17 cellular contexts compared by ENCODE assay signal in genomic region chr14:103508521-103508920, GRCh38. TPM values are rescaled to one million over a fixed set of nuclear protein-coding genes. Genes with fewer than 3 reads are reported as not detected.
DNase-seq lines count a peak whose midpoint lies in the region; ATAC-seq, FAIRE-seq and TF ChIP-seq lines count a peak whose summit lies in the region.
"Had no signal": no experiment of that assay in that cellular context is flagged by ENCODE, and none has a peak within 500 bp of the region (broad histone marks: within the 10 kb centered on the region; RNA-seq: fewer than 3 reads in every experiment).

No MANE protein-coding gene starts in this region.

- H3K9me3 Mint-ChIP-seq in neural crest cell = no peaks in the 10 kb centered on the region
- H3K9me3 Mint-ChIP-seq: CD8-positive, alpha-beta memory T cell had no signal

- H3K36me3 ChIP-seq in HepG2 (replicated peaks in 1 of 2; ENCODE audit: control insufficient read depth in 1 of 2, insufficient read depth in 2 of 2, low read length in 2 of 2) (peaks cover 12 to 24% of the 10 kb centered on the region in 2 experiments), right lobe of liver (peaks cover 0 to 21% (median 7%) of the 10 kb centered on the region in 4 donors), adrenal gland (replicated peaks in 1 of 2) (peaks cover 0 to 33% of the 10 kb centered on the region in 2 donors), aorta (ENCODE audit: control insufficient read depth in 1 of 2, insufficient read depth in 2 of 2, low read length in 1 of 2) (peaks cover 3 to 5% of the 10 kb centered on the region in 2 donors)

- H3K9me3 ChIP-seq in HepG2 (ENCODE audit: low read length) (no peaks in the 10 kb centered on the region), right lobe of liver (no peaks in the 10 kb centered on the region), adrenal gland (replicated peaks in 1 of 3) (no peaks in the 10 kb centered on the region), aorta (ENCODE audit: control insufficient read depth, low read length) (no peaks in the 10 kb centered on the region)
- H3K9me3 ChIP-seq: MG63 had no signal

- H3K27ac ChIP-seq in HepG2 (ENCODE audit: extremely low read length, insufficient read depth, low read length) (peak overlapping the region; percentile 22), right lobe of liver (no peak overlapping the region), adrenal gland (peak overlapping the region in 4 of 5 donors; percentile 18 to 62 (median 44)), aorta (ENCODE audit: low read depth in 1 of 2, low read length in 2 of 2) (no peak overlapping the region)

- in situ Hi-C loops in HepG2 (cut with HindIII; ENCODE audit: extremely low pct_ligation_motif_present, low pct_unique_long_range_greater_than_20kb) = no loop called here

- peak overlapping the region; percentile 33 for H3K4me3 Mint-ChIP-seq in neural crest cell
- H3K4me3 Mint-ChIP-seq: CD8-positive, alpha-beta memory T cell had no signal

- H3K4me1 Mint-ChIP-seq in neural crest cell = no peaks in the 10 kb centered on the region

- peaks cover 25% of the 10 kb centered on the region for H3K4me1 ChIP-seq in HepG2 (ENCODE audit: insufficient read depth, low read length)
- peaks cover 0 to 4% (median 0%) of the 10 kb centered on the region in 4 donors for H3K4me1 ChIP-seq in right lobe of liver
- peaks cover 18 to 29% of the 10 kb centered on the region in 2 donors for H3K4me1 ChIP-seq in adrenal gland (replicated peaks in 1 of 2)
- no peaks in the 10 kb centered on the region for H3K4me1 ChIP-seq in aorta (ENCODE audit: control insufficient read depth in 1 of 2, insufficient read depth in 2 of 2, low read length in 2 of 2)

- DNase-seq in HepG2 (ENCODE audit: low spot score) (no peak), right lobe of liver (no peak), adrenal gland (peak in 2 of 7 donors; percentile 13 to 14), neural crest cell (ENCODE audit: low read depth, low spot score) (no peak), aorta (peak; percentile 9 to 57), A172 (ENCODE audit: low spot score) (no peak), GOT3 (lab: John Stamatoyannopoulos, UW) (no peak), putamen (ENCODE audit: low spot score) (no peak)
- DNase-seq: CD8-positive, alpha-beta memory T cell; DND-41; GF-D8; MG63; NCI-H1105 treated with DMSO at 0.1 percent for 48 hours; NCI-H187 treated with DMSO at 0.1 percent for 48 hours; NCI-H446 treated with DMSO at 0.1 percent for 48 hours; NCI-H748 treated with DMSO at 0.1 percent for 48 hours had no signal

- H3K36me3 Mint-ChIP-seq in neural crest cell (ENCODE audit: low read depth) = peaks cover 15% of the 10 kb centered on the region

- no peak overlapping the region for H2AFZ ChIP-seq in HepG2 (ENCODE audit: low read length)

- H3K4me2 ChIP-seq in HepG2 (ENCODE audit: low read depth, low read length) = peak overlapping the region; percentile 38; the same call in 1 of the 2 replicates

- FAIRE-seq in HepG2 (lab: Jason Lieb, UNC) = no peak

- CTCF ChIA-PET in HepG2 (lab: Yijun Ruan, JAX; ENCODE audit: low intra/inter-chr PET ratio, low total read pairs) = no interaction called here

- no peaks in the 10 kb centered on the region for H4K20me1 ChIP-seq in HepG2 (ENCODE audit: insufficient read depth, low read length)

- H3K9ac ChIP-seq in HepG2 (ENCODE audit: insufficient read depth, low read depth, low read length) = no peak overlapping the region

- H3K27me3 ChIP-seq in HepG2 (ENCODE audit: control insufficient read depth in 1 of 2, insufficient read depth in 2 of 2, low read length in 2 of 2) = no peaks in the 10 kb centered on the region
- H3K27me3 ChIP-seq in right lobe of liver = no peaks in the 10 kb centered on the region
- no peaks in the 10 kb centered on the region for H3K27me3 ChIP-seq in adrenal gland
- no peaks in the 10 kb centered on the region for H3K27me3 ChIP-seq in aorta (ENCODE audit: control insufficient read depth in 1 of 2, insufficient read depth in 2 of 2, low read length in 1 of 2)
- H3K27me3 ChIP-seq: MG63 had no signal

- no peaks in the 10 kb centered on the region for H3K79me2 ChIP-seq in HepG2 (ENCODE audit: insufficient read depth, low read length)

- no peak for TF ChIP-seq POLR2A in HepG2 (IDR thresholded peaks at IDR 0.05; ENCODE audit: insufficient read depth in 1 of 2, low read depth in 2 of 2, low read length in 2 of 2)
- TF ChIP-seq POLR2A in right lobe of liver (IDR thresholded peaks at IDR 0.05) = no peak
- no peak for TF ChIP-seq POLR2A in adrenal gland (IDR thresholded peaks at IDR 0.05)

- no peaks in the 10 kb centered on the region for H3K27me3 Mint-ChIP-seq in neural crest cell (ENCODE audit: low read depth)
- H3K27me3 Mint-ChIP-seq: CD8-positive, alpha-beta memory T cell had no signal

- H3K4me3 ChIP-seq in HepG2 (replicated peaks in 1 of 3; ENCODE audit: insufficient read depth in 1 of 3, low read depth in 2 of 3, low read length in 3 of 3) (no peak overlapping the region), right lobe of liver (no peak overlapping the region), adrenal gland (no peak overlapping the region), aorta (ENCODE audit: low read length in 2 of 2) (no peak overlapping the region)
- H3K4me3 ChIP-seq: MG63 had no signal

- TF ChIP-seq RAD21 in HepG2 (CRISPR knock-in tag; IDR thresholded peaks at IDR 0.05) = no peak

- TF ChIP-seq CTCF in HepG2 (CRISPR knock-in tag; IDR thresholded peaks at IDR 0.05) (no peak), right lobe of liver (IDR thresholded peaks at IDR 0.05) (no peak), adrenal gland (IDR thresholded peaks at IDR 0.05) (no peak), neural crest cell (conservative IDR thresholded peaks at IDR 0.05) (no peak)

- no peak for ATAC-seq in HepG2
- ATAC-seq in right lobe of liver = no peak
- no peak for ATAC-seq in aorta (ENCODE audit: low FRiP score)
- ATAC-seq: Right ventricle myocardium inferior had no signal

- no peak for TF ChIP-seq EP300 in HepG2 (IDR thresholded peaks at IDR 0.05; ENCODE audit: low read depth in 2 of 2, low read length in 2 of 2)
- no peak for TF ChIP-seq EP300 in HepG2 (CRISPR knock-in tag; IDR thresholded peaks at IDR 0.05; ENCODE audit: borderline replicate concordance)

- intact Hi-C loops in HepG2 (cut with micrococcal nuclease; ENCODE audit: unreplicated experiment) = no loop called here
- intact Hi-C loops in right lobe of liver (cut with DNase I) = no loop called here
- intact Hi-C loops in adrenal gland (cut with DNase I) = no loop called here
- intact Hi-C loops in aorta (cut with DNase I) = no loop called here

- WGBS in HepG2 (ENCODE audit: low lambda C conversion rate) = 87% methylated on average over 9 of the region's 9 CpGs
- WGBS in right lobe of liver (ENCODE audit: insufficient coverage, low coverage, low lambda C conversion rate, missing lambda C conversion rate) = 79% methylated on average over 7 of the region's 9 CpGs
- WGBS in adrenal gland, 4 donors = 63 to 77% (median 66%) methylated on average over 9 of the region's 9 CpGs
- 87 to 91% methylated on average over 9 of the region's 9 CpGs for WGBS in aorta, 2 donors

- POLR2A ChIA-PET in HepG2 (lab: Yijun Ruan, JAX) = interaction anchor here (0.6 to 1.9 kb wide), 2 partner anchors 20 to 183 kb away, joined by 3 to 15 read pairs; partner anchors contain the start of gene TRMT61A

- BruUV-seq in HepG2 (replicated peaks; lab: Mats Ljungman, UMichigan) = no TSS peak

- no peak overlapping the region for H3K27ac Mint-ChIP-seq in neural crest cell (ENCODE audit: unreplicated experiment)

RNA-seq across cellular contexts. Expression of gene CKB, which starts 14.1 kb away (rescaled TPM):
- total RNA-seq in HepG2 (2016; rRNA removed; fragmentation: Illumina TruSeq; extraction: Trizol) (82.3 and 92.4 TPM in 2 replicates), right lobe of liver (10 to 100 TPM in 2 of 6 experiments, 1 to 10 TPM in 4; 3.6 to 57.1 (median 6.7) TPM), adrenal gland (100 to 1,000 TPM in 7 of 8 donors, 10 to 100 TPM in 1; 95.6 to 410 (median 198) TPM), neural crest cell (961 and 996 TPM in 2 replicates), aorta (100 to 1,000 TPM in 1 of 2 donors, 10 to 100 TPM in 1; 78.1 to 109 TPM)
- 35.0 and 38.6 TPM in 2 replicates for total RNA-seq in HepG2 (2016; cell fraction: cytosol; rRNA removed; fragmentation: Illumina TruSeq; extraction: Trizol; ENCODE audit: low read depth)
- 77.0 and 90.7 TPM in 2 replicates for total RNA-seq in HepG2 (2016; cell fraction: insoluble cytoplasmic fraction; rRNA removed; fragmentation: Illumina TruSeq; extraction: Trizol)
- total RNA-seq in HepG2 (2016; cell fraction: membrane; rRNA removed; fragmentation: Illumina TruSeq; extraction: Trizol) = 39.1 and 44.5 TPM in 2 replicates
- 55.0 and 62.1 TPM in 2 replicates for total RNA-seq in HepG2 (2016; cell fraction: nucleus; rRNA removed; fragmentation: Illumina TruSeq; extraction: Trizol)
- polyA plus RNA-seq in HepG2 (2011; rRNA removed) (179 and 217 TPM in 2 replicates), adrenal gland (100 to 1,000 TPM in 2 of 3 donors, 10 to 100 TPM in 1; 11.0 to 383 (median 303) TPM), aorta (10 to 100 TPM; 46.6 to 91.3 TPM)
- polyA plus RNA-seq in HepG2 (2011; cell fraction: cytosol; rRNA removed) = 94.2 and 257 TPM in 2 replicates
- 634 and 1,191 TPM in 2 replicates for polyA plus RNA-seq in HepG2 (2011; cell fraction: nucleus; rRNA removed)
- polyA plus RNA-seq in HepG2 (2012) = 136 and 210 TPM in 2 replicates
- polyA plus RNA-seq in HepG2 (2016; cell fraction: cytosol; fragmentation: Illumina TruSeq; extraction: Trizol; ENCODE audit: low read depth) = 60.2 and 68.2 TPM in 2 replicates
- 156 and 198 TPM in 2 replicates for polyA plus RNA-seq in HepG2 (2016; cell fraction: insoluble cytoplasmic fraction; fragmentation: Illumina TruSeq; extraction: Trizol; ENCODE audit: low read depth)
- 60.4 and 60.5 TPM in 2 replicates for polyA plus RNA-seq in HepG2 (2016; cell fraction: membrane; fragmentation: Illumina TruSeq; extraction: Trizol; ENCODE audit: low read depth)
- polyA plus RNA-seq in HepG2 (2016; cell fraction: nucleus; fragmentation: Illumina TruSeq; extraction: Trizol; ENCODE audit: insufficient read depth, low read depth) = 164 and 170 TPM in 2 replicates
- polyA minus RNA-seq in HepG2 (2011; rRNA and poly(A)+ RNA removed; ENCODE audit: low replicate concordance) = 111 and 125 TPM in 2 replicates
- 96.8 and 156 TPM in 2 replicates for polyA minus RNA-seq in HepG2 (2011; cell fraction: cytosol; rRNA and poly(A)+ RNA removed)
- 34.2 and 39.0 TPM in 2 replicates for polyA minus RNA-seq in HepG2 (2011; cell fraction: nucleus; rRNA and poly(A)+ RNA removed)
- total RNA-seq in A172 (2014; rRNA removed; shearing (Covaris generic)) = 13.2 and 40.3 TPM in 2 replicates

RNA-seq across cellular contexts. Expression of gene TRMT61A, which starts 20.5 kb away (rescaled TPM):
- total RNA-seq in HepG2 (2016; rRNA removed; fragmentation: Illumina TruSeq; extraction: Trizol) (12.2 and 13.6 TPM in 2 replicates), right lobe of liver (10 to 100 TPM in 2 of 6 experiments, 1 to 10 TPM in 4; 3.8 to 12.1 (median 4.8) TPM), adrenal gland (10 to 100 TPM in 7 of 8 donors, 1 to 10 TPM in 1; 9.7 to 18.1 (median 13.5) TPM), neural crest cell (10.9 and 12.5 TPM in 2 replicates), aorta (10 to 100 TPM; 11.4 to 11.8 TPM)
- total RNA-seq in HepG2 (2016; cell fraction: cytosol; rRNA removed; fragmentation: Illumina TruSeq; extraction: Trizol; ENCODE audit: low read depth) = 4.0 and 5.2 TPM in 2 replicates
- 12.4 and 14.5 TPM in 2 replicates for total RNA-seq in HepG2 (2016; cell fraction: insoluble cytoplasmic fraction; rRNA removed; fragmentation: Illumina TruSeq; extraction: Trizol)
- 8.3 and 9.6 TPM in 2 replicates for total RNA-seq in HepG2 (2016; cell fraction: membrane; rRNA removed; fragmentation: Illumina TruSeq; extraction: Trizol)
- total RNA-seq in HepG2 (2016; cell fraction: nucleus; rRNA removed; fragmentation: Illumina TruSeq; extraction: Trizol) = 10.4 and 11.7 TPM in 2 replicates
- polyA plus RNA-seq in HepG2 (2011; rRNA removed) (6.5 and 9.8 TPM in 2 replicates), adrenal gland (10 to 100 TPM in 2 of 3 donors, 1 to 10 TPM in 1; 2.5 to 26.0 (median 17.1) TPM), aorta (10 to 100 TPM in 1 of 2 donors, 1 to 10 TPM in 1; 6.4 to 12.4 TPM)
- polyA plus RNA-seq in HepG2 (2011; cell fraction: cytosol; rRNA removed) = 6.4 and 11.5 TPM in 2 replicates
- polyA plus RNA-seq in HepG2 (2011; cell fraction: nucleus; rRNA removed) = 26.1 and 31.2 TPM in 2 replicates
- 4.0 and 8.4 TPM in 2 replicates for polyA plus RNA-seq in HepG2 (2012)
- polyA plus RNA-seq in HepG2 (2016; cell fraction: cytosol; fragmentation: Illumina TruSeq; extraction: Trizol; ENCODE audit: low read depth) = 3.9 and 4.4 TPM in 2 replicates
- polyA plus RNA-seq in HepG2 (2016; cell fraction: insoluble cytoplasmic fraction; fragmentation: Illumina TruSeq; extraction: Trizol; ENCODE audit: low read depth) = 12.0 and 13.1 TPM in 2 replicates
- 6.7 and 7.2 TPM in 2 replicates for polyA plus RNA-seq in HepG2 (2016; cell fraction: membrane; fragmentation: Illumina TruSeq; extraction: Trizol; ENCODE audit: low read depth)
- 13.5 and 14.3 TPM in 2 replicates for polyA plus RNA-seq in HepG2 (2016; cell fraction: nucleus; fragmentation: Illumina TruSeq; extraction: Trizol; ENCODE audit: insufficient read depth, low read depth)
- polyA minus RNA-seq in HepG2 (2011; rRNA and poly(A)+ RNA removed; ENCODE audit: low replicate concordance) = 14.6 and 19.9 TPM in 2 replicates
- 4.6 and 4.7 TPM in 2 replicates for polyA minus RNA-seq in HepG2 (2011; cell fraction: cytosol; rRNA and poly(A)+ RNA removed)
- polyA minus RNA-seq in HepG2 (2011; cell fraction: nucleus; rRNA and poly(A)+ RNA removed) = 15.8 and 16.6 TPM in 2 replicates
- total RNA-seq in A172 (2014; rRNA removed; shearing (Covaris generic)) = 8.5 and 10.2 TPM in 2 replicates

RNA-seq across cellular contexts. Expression of gene BAG5, which starts 53.9 kb away (rescaled TPM):
- total RNA-seq in HepG2 (2016; rRNA removed; fragmentation: Illumina TruSeq; extraction: Trizol) (21.0 and 34.8 TPM in 2 replicates), right lobe of liver (10 to 100 TPM in 4 of 6 experiments, 1 to 10 TPM in 2; 6.5 to 11.4 (median 10.9) TPM), adrenal gland (10 to 100 TPM; 17.8 to 33.5 (median 25.7) TPM), neural crest cell (32.1 and 33.5 TPM in 2 replicates), aorta (10 to 100 TPM; 30.4 to 30.8 TPM)
- 2.3 and 2.5 TPM in 2 replicates for total RNA-seq in HepG2 (2016; cell fraction: cytosol; rRNA removed; fragmentation: Illumina TruSeq; extraction: Trizol; ENCODE audit: low read depth)
- 21.9 and 34.1 TPM in 2 replicates for total RNA-seq in HepG2 (2016; cell fraction: insoluble cytoplasmic fraction; rRNA removed; fragmentation: Illumina TruSeq; extraction: Trizol)
- 11.4 and 14.2 TPM in 2 replicates for total RNA-seq in HepG2 (2016; cell fraction: membrane; rRNA removed; fragmentation: Illumina TruSeq; extraction: Trizol)
- 14.8 and 16.2 TPM in 2 replicates for total RNA-seq in HepG2 (2016; cell fraction: nucleus; rRNA removed; fragmentation: Illumina TruSeq; extraction: Trizol)
- polyA plus RNA-seq in HepG2 (2011; rRNA removed) (3.0 and 3.5 TPM in 2 replicates), adrenal gland (10 to 100 TPM in 1 of 3 donors, 1 to 10 TPM in 2; 5.2 to 28.4 (median 5.6) TPM), aorta (10 to 100 TPM in 1 of 2 donors, 1 to 10 TPM in 1; 9.2 to 14.9 TPM)
- 2.5 and 3.9 TPM in 2 replicates for polyA plus RNA-seq in HepG2 (2011; cell fraction: cytosol; rRNA removed)
- polyA plus RNA-seq in HepG2 (2011; cell fraction: nucleus; rRNA removed) = 3.3 and 3.7 TPM in 2 replicates
- 7.9 and 9.3 TPM in 2 replicates for polyA plus RNA-seq in HepG2 (2012)
- 1.0 and 1.3 TPM in 2 replicates for polyA plus RNA-seq in HepG2 (2016; cell fraction: cytosol; fragmentation: Illumina TruSeq; extraction: Trizol; ENCODE audit: low read depth)
- 16.8 and 20.0 TPM in 2 replicates for polyA plus RNA-seq in HepG2 (2016; cell fraction: insoluble cytoplasmic fraction; fragmentation: Illumina TruSeq; extraction: Trizol; ENCODE audit: low read depth)
- 5.3 and 6.2 TPM in 2 replicates for polyA plus RNA-seq in HepG2 (2016; cell fraction: membrane; fragmentation: Illumina TruSeq; extraction: Trizol; ENCODE audit: low read depth)
- 13.8 and 14.6 TPM in 2 replicates for polyA plus RNA-seq in HepG2 (2016; cell fraction: nucleus; fragmentation: Illumina TruSeq; extraction: Trizol; ENCODE audit: insufficient read depth, low read depth)
- polyA minus RNA-seq in HepG2 (2011; rRNA and poly(A)+ RNA removed; ENCODE audit: low replicate concordance) = 5.3 and 11.8 TPM in 2 replicates
- 7.2 and 8.6 TPM in 2 replicates for polyA minus RNA-seq in HepG2 (2011; cell fraction: cytosol; rRNA and poly(A)+ RNA removed)
- 9.8 and 9.9 TPM in 2 replicates for polyA minus RNA-seq in HepG2 (2011; cell fraction: nucleus; rRNA and poly(A)+ RNA removed)
- 21.0 and 24.8 TPM in 2 replicates for total RNA-seq in A172 (2014; rRNA removed; shearing (Covaris generic))

RNA-seq across cellular contexts. Expression of gene COA8, which starts 54.2 kb away (rescaled TPM):
- total RNA-seq in HepG2 (2016; rRNA removed; fragmentation: Illumina TruSeq; extraction: Trizol) = 25.1 and 25.2 TPM in 2 replicates
- total RNA-seq in HepG2 (2016; cell fraction: cytosol; rRNA removed; fragmentation: Illumina TruSeq; extraction: Trizol; ENCODE audit: low read depth) = 29.4 and 38.9 TPM in 2 replicates
- total RNA-seq in HepG2 (2016; cell fraction: insoluble cytoplasmic fraction; rRNA removed; fragmentation: Illumina TruSeq; extraction: Trizol) = 25.7 and 29.2 TPM in 2 replicates
- 46.6 and 48.0 TPM in 2 replicates for total RNA-seq in HepG2 (2016; cell fraction: membrane; rRNA removed; fragmentation: Illumina TruSeq; extraction: Trizol)
- 11.0 and 15.0 TPM in 2 replicates for total RNA-seq in HepG2 (2016; cell fraction: nucleus; rRNA removed; fragmentation: Illumina TruSeq; extraction: Trizol)
- polyA plus RNA-seq in HepG2 (2011; rRNA removed) = 10.9 and 14.0 TPM in 2 replicates
- polyA plus RNA-seq in HepG2 (2011; cell fraction: cytosol; rRNA removed) = 10.2 and 14.5 TPM in 2 replicates
- polyA plus RNA-seq in HepG2 (2011; cell fraction: nucleus; rRNA removed) = 2.6 and 3.1 TPM in 2 replicates
- 25.7 and 32.6 TPM in 2 replicates for polyA plus RNA-seq in HepG2 (2012)
- 63.7 and 73.8 TPM in 2 replicates for polyA plus RNA-seq in HepG2 (2016; cell fraction: cytosol; fragmentation: Illumina TruSeq; extraction: Trizol; ENCODE audit: low read depth)
- 33.7 and 39.8 TPM in 2 replicates for polyA plus RNA-seq in HepG2 (2016; cell fraction: insoluble cytoplasmic fraction; fragmentation: Illumina TruSeq; extraction: Trizol; ENCODE audit: low read depth)
- polyA plus RNA-seq in HepG2 (2016; cell fraction: membrane; fragmentation: Illumina TruSeq; extraction: Trizol; ENCODE audit: low read depth) = 52.0 and 59.9 TPM in 2 replicates
- polyA plus RNA-seq in HepG2 (2016; cell fraction: nucleus; fragmentation: Illumina TruSeq; extraction: Trizol; ENCODE audit: insufficient read depth, low read depth) = 21.5 and 21.7 TPM in 2 replicates
- polyA minus RNA-seq in HepG2 (2011; rRNA and poly(A)+ RNA removed; ENCODE audit: low replicate concordance) = 4.7 and 5.1 TPM in 2 replicates
- 3.6 and 6.4 TPM in 2 replicates for polyA minus RNA-seq in HepG2 (2011; cell fraction: cytosol; rRNA and poly(A)+ RNA removed)
- 10.1 and 11.3 TPM in 2 replicates for polyA minus RNA-seq in HepG2 (2011; cell fraction: nucleus; rRNA and poly(A)+ RNA removed)
- total RNA-seq in right lobe of liver = 10 to 100 TPM in 5 of 6 experiments, 1 to 10 TPM in 1; 7.5 to 17.7 (median 14.9) TPM
- 10 to 100 TPM in 7 of 8 donors, 1 to 10 TPM in 1; 4.9 to 39.2 (median 29.7) TPM for total RNA-seq in adrenal gland
- polyA plus RNA-seq in adrenal gland = 10 to 100 TPM; 29.7 to 59.6 (median 58.8) TPM
- total RNA-seq in neural crest cell = 33.7 and 37.2 TPM in 2 replicates
- total RNA-seq in aorta = 10 to 100 TPM; 27.6 to 33.3 TPM
- 10 to 100 TPM; 44.2 to 71.7 TPM for polyA plus RNA-seq in aorta
- 24.8 and 25.3 TPM in 2 replicates for total RNA-seq in A172 (2014; rRNA removed; shearing (Covaris generic))

Comparison
In these comparisons a context has a peak if more than half of its experiments do, and no peak if none do; other contexts are left out.
1. H3K27ac ChIP-seq: peak in HepG2 (single experiment) and adrenal gland (4 of 5); none in right lobe of liver (0 of 3) and aorta (0 of 2).
2. DNase-seq: peak in aorta (2 of 2); none in HepG2 (single experiment), right lobe of liver (0 of 3), neural crest cell (single experiment), A172 (single experiment), GOT3 (single experiment) and putamen (single experiment).